ENCODE assay signal across 11 cellular contexts in the genomic region with DNA sequence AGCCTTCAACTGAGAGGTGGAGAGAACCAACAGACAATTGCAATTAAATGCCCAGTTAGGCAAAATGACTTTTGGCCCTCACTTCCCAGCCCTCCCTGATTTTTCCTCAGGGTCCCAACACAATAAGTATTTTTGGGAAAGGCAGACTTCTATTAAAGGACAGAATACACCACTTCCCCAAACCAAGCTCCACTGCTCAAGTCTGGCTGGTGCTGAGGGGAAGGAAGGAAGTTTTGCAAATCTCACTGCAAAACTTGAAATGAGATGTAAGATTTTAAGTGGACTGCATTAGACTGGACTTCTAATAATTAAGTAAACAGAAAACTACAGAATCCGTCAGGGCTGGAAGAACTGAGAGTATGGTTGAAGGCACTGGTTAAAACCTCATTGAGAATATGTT. TPM values are rescaled to one million over a fixed set of nuclear protein-coding genes. Genes with fewer than 3 reads are reported as not detected.
DNase-seq lines count a peak whose midpoint lies in the region; ATAC-seq and TF ChIP-seq lines count a peak whose summit lies in the region.
"Had no signal": no experiment of that assay in that cellular context is flagged by ENCODE, and none has a peak within 500 bp of the region (broad histone marks: within the 10 kb centered on the region; RNA-seq: fewer than 3 reads in every experiment).

No MANE protein-coding gene starts in this region.

- 57 to 72% (median 66%) methylated on average over 1 of the region's 1 CpG for WGBS in adrenal gland, 4 donors

- H3K27me3 ChIP-seq in CD4-positive, CD25-positive, alpha-beta regulatory T cell (ENCODE audit: control insufficient read depth, insufficient read depth, low read length): no peaks in the 10 kb centered on the region
- H3K27me3 ChIP-seq in KMS-11 (ENCODE audit: insufficient read depth, low read depth) (peaks cover 3% of the 10 kb centered on the region; the same call in 1 of the 2 replicates), adrenal gland (no peaks in the 10 kb centered on the region), neutrophil (peaks cover under 1% of the 10 kb centered on the region)

- intact Hi-C loops in adrenal gland (cut with DNase I): no loop called here

- no peak for DNase-seq in CD4-positive, CD25-positive, alpha-beta regulatory T cell
- DNase-seq in adrenal gland (no peak), EL (no peak), NCI-H2196 treated with DMSO at 0.1 percent for 48 hours (lab: John Stamatoyannopoulos, UW; ENCODE audit: unreplicated experiment) (no peak), SHP77 treated with DMSO at 0.1 percent for 48 hours (lab: John Stamatoyannopoulos, UW) (no peak)
- DNase-seq: foreskin fibroblast, NCI-H1694 had no signal

- H3K4me1 Mint-ChIP-seq in CD4-positive, CD25-positive, alpha-beta regulatory T cell: peaks cover 9 to 33% (median 15%) of the 10 kb centered on the region in 4 donors

- H3K36me3 ChIP-seq in CD4-positive, CD25-positive, alpha-beta regulatory T cell (ENCODE audit: control insufficient read depth, insufficient read depth, low read length): no peaks in the 10 kb centered on the region
- no peaks in the 10 kb centered on the region for H3K36me3 ChIP-seq in KMS-11 (ENCODE audit: insufficient read depth)
- H3K36me3 ChIP-seq in adrenal gland (replicated peaks in 1 of 2): no peaks in the 10 kb centered on the region
- H3K36me3 ChIP-seq in neutrophil: no peaks in the 10 kb centered on the region

- H3K27ac ChIP-seq in CD4-positive, CD25-positive, alpha-beta regulatory T cell (ENCODE audit: insufficient read depth, low read length, poor library complexity, severe bottlenecking): no peak overlapping the region
- no peak overlapping the region for H3K27ac ChIP-seq in KMS-11
- H3K27ac ChIP-seq in adrenal gland: peak overlapping the region in 3 of 5 donors; percentile 29 to 78 (median 77)
- H3K27ac ChIP-seq in neutrophil: peak overlapping the region; percentile 82

- no peaks in the 10 kb centered on the region for H3K36me3 Mint-ChIP-seq in CD4-positive, CD25-positive, alpha-beta regulatory T cell

- peak overlapping the region in 2 of 3 donors; percentile 79 to 94 for H3K27ac Mint-ChIP-seq in CD4-positive, CD25-positive, alpha-beta regulatory T cell

- no peaks in the 10 kb centered on the region for H3K79me2 ChIP-seq in KMS-11 (ENCODE audit: insufficient read depth, low read depth)

- peaks cover 12% of the 10 kb centered on the region for H3K27me3 Mint-ChIP-seq in CD4-positive, CD25-positive, alpha-beta regulatory T cell

- no peaks in the 10 kb centered on the region for H3K9me3 ChIP-seq in CD4-positive, CD25-positive, alpha-beta regulatory T cell (ENCODE audit: control insufficient read depth in 2 of 2, low read length in 2 of 2)
- no peaks in the 10 kb centered on the region for H3K9me3 ChIP-seq in adrenal gland (replicated peaks in 1 of 3)
- H3K9me3 ChIP-seq in neutrophil: no peaks in the 10 kb centered on the region

- H3K4me1 ChIP-seq in CD4-positive, CD25-positive, alpha-beta regulatory T cell (ENCODE audit: control insufficient read depth, insufficient read depth, low read length, poor library complexity, severe bottlenecking): peaks cover 8% of the 10 kb centered on the region
- peaks cover 11% of the 10 kb centered on the region for H3K4me1 ChIP-seq in KMS-11 (ENCODE audit: low read depth, poor library complexity, severe bottlenecking)
- peaks cover 24 to 36% of the 10 kb centered on the region in 2 donors for H3K4me1 ChIP-seq in adrenal gland (replicated peaks in 1 of 2)
- H3K4me1 ChIP-seq in neutrophil (ENCODE audit: control insufficient read depth in 1 of 2, insufficient read depth in 1 of 2, low read depth in 1 of 2, low read length in 1 of 2): peaks cover 42 to 45% of the 10 kb centered on the region in 2 experiments

- ATAC-seq in CD4-positive, CD25-positive, alpha-beta regulatory T cell (ENCODE audit: low read depth in 2 of 2): no peak
- ATAC-seq in HG03135 (IDR thresholded peaks at IDR 0.05; ENCODE audit: unreplicated experiment): no peak
- ATAC-seq: Panc1 had no signal

- peak overlapping the region; percentile 99 for H2AFZ ChIP-seq in KMS-11 (ENCODE audit: low read depth)

- H3K9me3 Mint-ChIP-seq in CD4-positive, CD25-positive, alpha-beta regulatory T cell: peaks cover 0 to 1% (median 0%) of the 10 kb centered on the region in 7 donors

- no peak overlapping the region for H3K4me2 ChIP-seq in KMS-11

- H3K4me3 ChIP-seq in CD4-positive, CD25-positive, alpha-beta regulatory T cell (ENCODE audit: low read depth, low read length): no peak overlapping the region
- no peak overlapping the region for H3K4me3 ChIP-seq in KMS-11 (IDR thresholded peaks at IDR 0.05; ENCODE audit: insufficient read depth, low read depth, low read length)
- H3K4me3 ChIP-seq in adrenal gland: no peak overlapping the region
- H3K4me3 ChIP-seq in neutrophil (ENCODE audit: low read depth in 1 of 2, low read length in 1 of 2): peak overlapping the region; percentile 63 to 77

- TF ChIP-seq CTCF in KMS-11 (conservative IDR thresholded peaks at IDR 0.05; ENCODE audit: low read depth, low read length) (no peak), adrenal gland (IDR thresholded peaks at IDR 0.05) (no peak), neutrophil (IDR thresholded peaks at IDR 0.05) (no peak)

- no peaks in the 10 kb centered on the region for H4K20me1 ChIP-seq in KMS-11 (ENCODE audit: insufficient read depth)

- no peak for TF ChIP-seq POLR2A in adrenal gland (IDR thresholded peaks at IDR 0.05)

- H3K4me3 Mint-ChIP-seq in CD4-positive, CD25-positive, alpha-beta regulatory T cell: peak overlapping the region; percentile 89 to 97 (median 94)

- H3K9ac ChIP-seq in KMS-11: no peak overlapping the region

RNA-seq across cellular contexts. Expression of a gene that starts 32.2 kb away (rescaled TPM):
- not detected for total RNA-seq in CD4-positive, CD25-positive, alpha-beta regulatory T cell
- under 1 TPM in 2 of 4 donors, not detected in 2; 0.12 to 0.16 TPM for polyA plus RNA-seq in CD4-positive, CD25-positive, alpha-beta regulatory T cell
- 1 to 10 TPM; 1.1 to 5.2 (median 3.0) TPM for total RNA-seq in adrenal gland
- 1 to 10 TPM; 1.4 to 5.6 (median 2.3) TPM for polyA plus RNA-seq in adrenal gland

Comparison
In these comparisons a context has a peak if more than half of its experiments do, and no peak if none do; other contexts are left out.
1. H3K27ac ChIP-seq: peak in adrenal gland (3 of 5) and neutrophil (single experiment); none in CD4-positive, CD25-positive, alpha-beta regulatory T cell (single experiment) and KMS-11 (single experiment).
2. H3K4me3 ChIP-seq: peak in neutrophil (2 of 2); none in CD4-positive, CD25-positive, alpha-beta regulatory T cell (single experiment), KMS-11 (single experiment) and adrenal gland (0 of 4).